ENCODE assay signal across 19 cellular contexts in genomic region chr6:127762284-127762683, GRCh38.
A peak's percentile ranks its signal among the peaks of the same experiment; 100 is the strongest.
DNase-seq lines count a peak whose midpoint lies in the region; ATAC-seq and TF ChIP-seq lines count a peak whose summit lies in the region.
"Had no signal": no experiment of that assay in that cellular context is flagged by ENCODE, and none has a peak within 500 bp of the region (broad histone marks: within the 10 kb centered on the region; RNA-seq: fewer than 3 reads in every experiment).

No MANE protein-coding gene starts in this region.

- TF ChIP-seq CTCF in brain microvascular endothelial cell (IDR thresholded peaks at IDR 0.05; ENCODE audit: low read depth, low read length, missing control alignments) (no peak), tibial artery (IDR thresholded peaks at IDR 0.05) (no peak)

- H3K4me3 Mint-ChIP-seq in activated CD4-positive, alpha-beta T cell treated with anti-CD3 and anti-CD28 coated beads for 36 hours, result no peak overlapping the region
- H3K4me3 Mint-ChIP-seq in stimulated activated naive CD8-positive, alpha-beta T cell treated with anti-CD3 and anti-CD28 coated beads, Interleukin-15, amount 100 ng/mL, for 72 hours, result peak overlapping the region in 1 of 2 donors; percentile 21
- no peak overlapping the region for H3K4me3 Mint-ChIP-seq in activated T-helper 1 cell treated with anti-CD3 and anti-CD28 coated beads, Interleukin-12 subunit alpha, Interleukin-12 subunit beta, Interleukin-2, Interleukin-4 antibody, amounts not matched to agents 30 ng/mL and 10 ng/mL and 1 ng/mL, durations not matched to agents 14 hours and 24 hours and 36 hours
- H3K4me3 Mint-ChIP-seq: B cell had no signal

- no peaks in the 10 kb centered on the region for H3K27me3 Mint-ChIP-seq in activated CD4-positive, alpha-beta T cell treated with anti-CD3 and anti-CD28 coated beads for 36 hours
- no peaks in the 10 kb centered on the region for H3K27me3 Mint-ChIP-seq in stimulated activated naive CD8-positive, alpha-beta T cell treated with anti-CD3 and anti-CD28 coated beads, Interleukin-15, amount 100 ng/mL, for 72 hours
- no peaks in the 10 kb centered on the region for H3K27me3 Mint-ChIP-seq in activated T-helper 1 cell treated with anti-CD3 and anti-CD28 coated beads, Interleukin-12 subunit alpha, Interleukin-12 subunit beta, Interleukin-2, Interleukin-4 antibody, amounts not matched to agents 30 ng/mL and 10 ng/mL and 1 ng/mL, durations not matched to agents 14 hours and 24 hours and 36 hours (ENCODE audit: insufficient read depth)
- H3K27me3 Mint-ChIP-seq: B cell had no signal

- no peaks in the 10 kb centered on the region for H3K9me3 ChIP-seq in tibial artery

- H3K36me3 Mint-ChIP-seq in activated CD4-positive, alpha-beta T cell treated with anti-CD3 and anti-CD28 coated beads for 36 hours (ENCODE audit: low read depth), result no peaks in the 10 kb centered on the region
- peaks cover 4% of the 10 kb centered on the region for H3K36me3 Mint-ChIP-seq in activated T-helper 1 cell treated with anti-CD3 and anti-CD28 coated beads, Interleukin-12 subunit alpha, Interleukin-12 subunit beta, Interleukin-2, Interleukin-4 antibody, amounts not matched to agents 30 ng/mL and 10 ng/mL and 1 ng/mL, durations not matched to agents 14 hours and 24 hours and 36 hours (ENCODE audit: low read depth)

- H3K9me3 Mint-ChIP-seq in activated CD4-positive, alpha-beta T cell treated with anti-CD3 and anti-CD28 coated beads for 36 hours (ENCODE audit: low read depth), result peaks cover 5% of the 10 kb centered on the region
- no peaks in the 10 kb centered on the region for H3K9me3 Mint-ChIP-seq in stimulated activated naive CD8-positive, alpha-beta T cell treated with anti-CD3 and anti-CD28 coated beads, Interleukin-15, amount 100 ng/mL, for 72 hours
- no peaks in the 10 kb centered on the region for H3K9me3 Mint-ChIP-seq in activated T-helper 1 cell treated with anti-CD3 and anti-CD28 coated beads, Interleukin-12 subunit alpha, Interleukin-12 subunit beta, Interleukin-2, Interleukin-4 antibody, amounts not matched to agents 30 ng/mL and 10 ng/mL and 1 ng/mL, durations not matched to agents 14 hours and 24 hours and 36 hours

- in situ Hi-C loops in brain microvascular endothelial cell (cut with HindIII; ENCODE audit: low pct_ligation_motif_present, low sequenced_read_pairs), result no loop called here

- intact Hi-C loops in activated CD4-positive, alpha-beta T cell treated with anti-CD3 and anti-CD28 coated beads for 36 hours (cut with DNase I, micrococcal nuclease), result loop anchor here in 1 of 2 experiments (2.0 kb wide), 1 partner anchor 15 kb away; no protein-coding TSS in a partner anchor
- intact Hi-C loops in activated T-helper 1 cell treated with anti-CD3 and anti-CD28 coated beads, Interleukin-12 subunit alpha, Interleukin-12 subunit beta, Interleukin-2, Interleukin-4 antibody, amounts not matched to agents 30 ng/mL and 10 ng/mL and 1 ng/mL, durations not matched to agents 14 hours and 24 hours and 36 hours (cut with micrococcal nuclease), result no loop called here
- intact Hi-C loops in tibial artery (cut with DNase I; ENCODE audit: low total_unique reads), result no loop called here

- H3K36me3 ChIP-seq in brain microvascular endothelial cell (replicated peaks), result no peaks in the 10 kb centered on the region
- no peaks in the 10 kb centered on the region for H3K36me3 ChIP-seq in tibial artery

- H3K4me1 ChIP-seq in tibial artery, result no peaks in the 10 kb centered on the region

- H3K27me3 ChIP-seq in brain microvascular endothelial cell (replicated peaks), result no peaks in the 10 kb centered on the region
- no peaks in the 10 kb centered on the region for H3K27me3 ChIP-seq in tibial artery

- H3K27ac Mint-ChIP-seq in activated CD4-positive, alpha-beta T cell treated with anti-CD3 and anti-CD28 coated beads for 36 hours, result peak overlapping the region; percentile 40
- no peak overlapping the region for H3K27ac Mint-ChIP-seq in stimulated activated naive CD8-positive, alpha-beta T cell treated with anti-CD3 and anti-CD28 coated beads, Interleukin-15, amount 100 ng/mL, for 72 hours
- no peak overlapping the region for H3K27ac Mint-ChIP-seq in activated T-helper 1 cell treated with anti-CD3 and anti-CD28 coated beads, Interleukin-12 subunit alpha, Interleukin-12 subunit beta, Interleukin-2, Interleukin-4 antibody, amounts not matched to agents 30 ng/mL and 10 ng/mL and 1 ng/mL, durations not matched to agents 14 hours and 24 hours and 36 hours
- H3K27ac Mint-ChIP-seq: B cell had no signal

- H3K27ac ChIP-seq in brain microvascular endothelial cell (no peak overlapping the region), tibial artery (no peak overlapping the region)
- H3K27ac ChIP-seq: GM23248 had no signal

- POLR2A ChIA-PET in activated CD4-positive, alpha-beta T cell treated with anti-CD3 and anti-CD28 coated beads for 36 hours (lab: Charles Lee), result no interaction called here

- peaks cover 57% of the 10 kb centered on the region for H3K4me1 Mint-ChIP-seq in activated CD4-positive, alpha-beta T cell treated with anti-CD3 and anti-CD28 coated beads for 36 hours
- peaks cover 62% of the 10 kb centered on the region for H3K4me1 Mint-ChIP-seq in stimulated activated naive CD8-positive, alpha-beta T cell treated with anti-CD3 and anti-CD28 coated beads, Interleukin-15, amount 100 ng/mL, for 72 hours
- peaks cover 7% of the 10 kb centered on the region for H3K4me1 Mint-ChIP-seq in activated T-helper 1 cell treated with anti-CD3 and anti-CD28 coated beads, Interleukin-12 subunit alpha, Interleukin-12 subunit beta, Interleukin-2, Interleukin-4 antibody, amounts not matched to agents 30 ng/mL and 10 ng/mL and 1 ng/mL, durations not matched to agents 14 hours and 24 hours and 36 hours (ENCODE audit: low read depth)
- H3K4me1 Mint-ChIP-seq: B cell had no signal

- no peak overlapping the region for H3K4me3 ChIP-seq in brain microvascular endothelial cell (ENCODE audit: low read depth, low read length)
- no peak overlapping the region for H3K4me3 ChIP-seq in tibial artery
- H3K4me3 ChIP-seq: GM23248 had no signal

- ATAC-seq in activated CD4-positive, alpha-beta T cell treated with anti-CD3 and anti-CD28 coated beads for 36 hours, result peak; percentile 59
- ATAC-seq in stimulated activated naive CD8-positive, alpha-beta T cell treated with anti-CD3 and anti-CD28 coated beads, Interleukin-15, amount 100 ng/mL, for 72 hours, result peak; percentile 57
- ATAC-seq in stimulated activated naive CD8-positive, alpha-beta T cell treated with anti-CD3 and anti-CD28 coated beads, Interleukin-15, Interleukin-2, amounts not matched to agents 100 U/mL and 50 U/mL, for 24 hours, result no peak
- ATAC-seq: Right ventricle myocardium inferior had no signal

- peak; percentile 24 for DNase-seq in activated CD4-positive, alpha-beta T cell treated with anti-CD3 and anti-CD28 coated beads for 36 hours
- no peak for DNase-seq in activated CD4-positive, alpha-beta T cell treated with anti-CD3 and anti-CD28 coated beads, Interleukin-2, amount 50 U/mL, for 1 hour
- no peak for DNase-seq in stimulated activated naive CD8-positive, alpha-beta T cell treated with anti-CD3 and anti-CD28 coated beads, Interleukin-15, amount 100 ng/mL, for 72 hours
- DNase-seq in stimulated activated naive CD8-positive, alpha-beta T cell treated with anti-CD3 and anti-CD28 coated beads, Interleukin-15, Interleukin-2, amounts not matched to agents 100 U/mL and 50 U/mL, for 24 hours, result no peak
- DNase-seq in brain microvascular endothelial cell (peak; percentile 22), tibial artery (no peak)
- no peak for DNase-seq in activated T-helper 1 cell treated with anti-CD3 and anti-CD28 coated beads, Interleukin-12 subunit alpha, Interleukin-12 subunit beta, Interleukin-2, Interleukin-4 antibody, amounts not matched to agents 30 ng/mL and 10 ng/mL and 1 ng/mL, durations not matched to agents 14 hours and 24 hours and 36 hours (ENCODE audit: low spot score)
- DNase-seq: Calu3, DMS53, EL, GM23248, HCEC 1CT, NCI-H1048, NCI-H1436, NCI-H2029, NCI-H2171 treated with DMSO at 0.1 percent for 48 hours, NCI-H446 treated with DMSO at 0.1 percent for 48 hours had no signal

- CTCF ChIA-PET in activated CD4-positive, alpha-beta T cell treated with anti-CD3 and anti-CD28 coated beads for 36 hours (lab: Charles Lee), result interaction anchor here (0.6 to 1.6 kb wide), 5 partner anchors 12 to 562 kb away, joined by 3 to 5 read pairs (median 4); no protein-coding TSS in a partner anchor

Comparison
In these comparisons a context has a peak if more than half of its experiments do, and no peak if none do; other contexts are left out.
1. DNase-seq: peak in activated CD4-positive, alpha-beta T cell treated with anti-CD3 and anti-CD28 coated beads for 36 hours (single experiment) and brain microvascular endothelial cell (single experiment); none in activated CD4-positive, alpha-beta T cell treated with anti-CD3 and anti-CD28 coated beads, Interleukin-2, amount 50 U/mL, for 1 hour (single experiment), stimulated activated naive CD8-positive, alpha-beta T cell treated with anti-CD3 and anti-CD28 coated beads, Interleukin-15, amount 100 ng/mL, for 72 hours (0 of 2), stimulated activated naive CD8-positive, alpha-beta T cell treated with anti-CD3 and anti-CD28 coated beads, Interleukin-15, Interleukin-2, amounts not matched to agents 100 U/mL and 50 U/mL, for 24 hours (single experiment), activated T-helper 1 cell treated with anti-CD3 and anti-CD28 coated beads, Interleukin-12 subunit alpha, Interleukin-12 subunit beta, Interleukin-2, Interleukin-4 antibody, amounts not matched to agents 30 ng/mL and 10 ng/mL and 1 ng/mL, durations not matched to agents 14 hours and 24 hours and 36 hours (single experiment) and tibial artery (0 of 2).